15 cellular contexts compared by ENCODE assay signal in genomic region chr19:11173516-11174155, GRCh38. TPM values are rescaled to one million over a fixed set of nuclear protein-coding genes. Genes with fewer than 3 reads are reported as not detected.
DNase-seq lines count a peak whose midpoint lies in the region; ATAC-seq, FAIRE-seq and TF ChIP-seq lines count a peak whose summit lies in the region.
"Had no signal": no experiment of that assay in that cellular context is flagged by ENCODE, and none has a peak within 500 bp of the region (broad histone marks: within the 10 kb centered on the region; RNA-seq: fewer than 3 reads in every experiment).

No MANE protein-coding gene starts in this region.

- DNase-seq in HepG2 (ENCODE audit: low spot score) (no peak), right lobe of liver (no peak), esophagus squamous epithelium (lab: John Stamatoyannopoulos, UW) (no peak), NCI-H2107 (lab: John Stamatoyannopoulos, UW) (no peak), NCI-H1694 (lab: John Stamatoyannopoulos, UW) (no peak), NCI-H524 treated with DMSO at 0.1 percent for 48 hours (lab: John Stamatoyannopoulos, UW) (no peak), GM13976 (ENCODE audit: low spot score) (no peak)
- DNase-seq: AML-193; CD8-positive, alpha-beta memory T cell; DMS53; GF-D8 had no signal

- in situ Hi-C loops in HepG2 (cut with HindIII; ENCODE audit: extremely low pct_ligation_motif_present, low pct_unique_long_range_greater_than_20kb), result no loop called here
- in situ Hi-C loops in GM13976 (cut with MboI; ENCODE audit: low sequenced_read_pairs, unreplicated experiment), result no loop called here

- WGBS in HepG2 (ENCODE audit: low lambda C conversion rate), result 98% methylated on average over 6 of the region's 8 CpGs
- WGBS in right lobe of liver (ENCODE audit: insufficient coverage, low coverage, low lambda C conversion rate, missing lambda C conversion rate), result 87% methylated on average over 4 of the region's 8 CpGs
- whole genome bisulfite sequencing in esophagus squamous epithelium, 2 donors, result 73 to 93% methylated on average over 5 to 7 of the region's 8 CpGs

- peaks cover 4 to 22% of the 10 kb centered on the region in 2 experiments; a peak in 3 of 5 replicates for H3K36me3 ChIP-seq in HepG2 (replicated peaks in 1 of 2; ENCODE audit: control insufficient read depth in 1 of 2, insufficient read depth in 2 of 2, low read length in 2 of 2)
- H3K36me3 ChIP-seq in right lobe of liver, result peaks cover 0 to 57% (median 23%) of the 10 kb centered on the region in 4 donors
- peaks cover 17 to 95% (median 23%) of the 10 kb centered on the region in 3 donors for H3K36me3 ChIP-seq in esophagus squamous epithelium
- H3K36me3 ChIP-seq in stomach smooth muscle (ENCODE audit: control insufficient read depth in 2 of 2, insufficient read depth in 2 of 2, low read length in 2 of 2), result peaks cover 70 to 75% of the 10 kb centered on the region in 2 donors

- no TSS peak for BruUV-seq in HepG2 (replicated peaks; lab: Mats Ljungman, UMichigan)

- H3K4me1 ChIP-seq in HepG2 (ENCODE audit: insufficient read depth, low read length) (no peaks in the 10 kb centered on the region), right lobe of liver (peaks cover 0 to 25% (median 6%) of the 10 kb centered on the region in 4 donors), esophagus squamous epithelium (peaks cover 0 to 26% (median 3%) of the 10 kb centered on the region in 3 donors), stomach smooth muscle (ENCODE audit: control insufficient read depth, insufficient read depth, low read length) (peaks cover 19% of the 10 kb centered on the region)

- FAIRE-seq in HepG2 (lab: Jason Lieb, UNC), result no peak

- TF ChIP-seq POLR2A in HepG2 (IDR thresholded peaks at IDR 0.05; ENCODE audit: insufficient read depth in 1 of 2, low read depth in 2 of 2, low read length in 2 of 2), result no peak
- no peak for TF ChIP-seq POLR2A in right lobe of liver (IDR thresholded peaks at IDR 0.05)
- no peak for TF ChIP-seq POLR2A in esophagus squamous epithelium (IDR thresholded peaks at IDR 0.05)

- H3K4me2 ChIP-seq in HepG2 (ENCODE audit: low read depth, low read length), result no peak overlapping the region
- H3K4me2 ChIP-seq: BLaER1, GM23338 had no signal

- H2AFZ ChIP-seq in HepG2 (ENCODE audit: low read length), result no peak overlapping the region
- H2AFZ ChIP-seq: GM23338 had no signal

- TF ChIP-seq CTCF in HepG2 (CRISPR knock-in tag; IDR thresholded peaks at IDR 0.05), result no peak
- TF ChIP-seq CTCF in right lobe of liver (IDR thresholded peaks at IDR 0.05), result no peak
- TF ChIP-seq CTCF in esophagus squamous epithelium (IDR thresholded peaks at IDR 0.05), result no peak
- no peak for TF ChIP-seq CTCF in GM13976 (IDR thresholded peaks at IDR 0.05; ENCODE audit: borderline replicate concordance, control extremely low read depth, extremely low read depth, insufficient read depth, missing control alignments)

- H3K27ac ChIP-seq in HepG2 (ENCODE audit: extremely low read length, insufficient read depth, low read length), result no peak overlapping the region
- no peak overlapping the region for H3K27ac ChIP-seq in right lobe of liver
- H3K27ac ChIP-seq in esophagus squamous epithelium, result peak overlapping the region in 3 of 4 donors; percentile 9 to 46 (median 35)
- H3K27ac ChIP-seq in stomach smooth muscle (ENCODE audit: low read length), result peak overlapping the region; percentile 49
- H3K27ac ChIP-seq: 22Rv1, BLaER1 had no signal

- CTCF ChIA-PET in HepG2 (lab: Yijun Ruan, JAX; ENCODE audit: low intra/inter-chr PET ratio, low total read pairs), result no interaction called here

- H3K9me3 ChIP-seq in HepG2 (ENCODE audit: low read length) (no peaks in the 10 kb centered on the region), right lobe of liver (no peaks in the 10 kb centered on the region), esophagus squamous epithelium (no peaks in the 10 kb centered on the region), stomach smooth muscle (ENCODE audit: control insufficient read depth in 2 of 2, low read length in 2 of 2) (no peaks in the 10 kb centered on the region)
- H3K9me3 ChIP-seq: BLaER1 had no signal

- H3K27me3 ChIP-seq in HepG2 (ENCODE audit: control insufficient read depth in 1 of 2, insufficient read depth in 2 of 2, low read length in 2 of 2) (no peaks in the 10 kb centered on the region), right lobe of liver (no peaks in the 10 kb centered on the region), esophagus squamous epithelium (no peaks in the 10 kb centered on the region), stomach smooth muscle (ENCODE audit: control insufficient read depth in 1 of 2, insufficient read depth in 2 of 2, low read length in 2 of 2) (no peaks in the 10 kb centered on the region)
- H3K27me3 ChIP-seq: BLaER1 had no signal

- H3K4me3 ChIP-seq in HepG2 (replicated peaks in 1 of 3; ENCODE audit: insufficient read depth in 1 of 3, low read depth in 2 of 3, low read length in 3 of 3), result no peak overlapping the region
- H3K4me3 ChIP-seq in right lobe of liver, result no peak overlapping the region
- H3K4me3 ChIP-seq in esophagus squamous epithelium, result no peak overlapping the region
- no peak overlapping the region for H3K4me3 ChIP-seq in stomach smooth muscle (ENCODE audit: low read length in 2 of 2)
- H3K4me3 ChIP-seq: BLaER1, GM23338 had no signal

- intact Hi-C loops in HepG2 (cut with micrococcal nuclease; ENCODE audit: unreplicated experiment) (no loop called here), right lobe of liver (cut with DNase I) (no loop called here), esophagus squamous epithelium (cut with DNase I) (no loop called here)

- no peak for ATAC-seq in HepG2
- no peak for ATAC-seq in right lobe of liver
- ATAC-seq: GM23338 had no signal

- TF ChIP-seq EP300 in HepG2 (IDR thresholded peaks at IDR 0.05; ENCODE audit: low read depth in 2 of 2, low read length in 2 of 2) (no peak), HepG2 (CRISPR knock-in tag; IDR thresholded peaks at IDR 0.05; ENCODE audit: borderline replicate concordance) (no peak)

- no peaks in the 10 kb centered on the region for H4K20me1 ChIP-seq in HepG2 (ENCODE audit: insufficient read depth, low read length)
- H4K20me1 ChIP-seq: BLaER1 had no signal

- TF ChIP-seq RAD21 in HepG2 (CRISPR knock-in tag; IDR thresholded peaks at IDR 0.05), result no peak

- H3K79me2 ChIP-seq in HepG2 (ENCODE audit: insufficient read depth, low read length), result no peaks in the 10 kb centered on the region

- POLR2A ChIA-PET in HepG2 (lab: Yijun Ruan, JAX), result no interaction called here

- H3K9ac ChIP-seq in HepG2 (ENCODE audit: insufficient read depth, low read depth, low read length) (no peak overlapping the region), stomach smooth muscle (ENCODE audit: low read length in 2 of 2) (no peak overlapping the region)
- H3K9ac ChIP-seq: BLaER1 had no signal

RNA-seq across cellular contexts. Expression of gene SPC24, which starts 18.1 kb away (rescaled TPM):
- total RNA-seq in HepG2 (2016; rRNA removed; fragmentation: Illumina TruSeq; extraction: Trizol) (46.2 and 63.2 TPM in 2 replicates), right lobe of liver (1 to 10 TPM in 5 of 6 experiments, under 1 TPM in 1; 0.90 to 3.8 (median 2.2) TPM), esophagus squamous epithelium (10 to 100 TPM in 1 of 4 donors, 1 to 10 TPM in 3; 2.9 to 10.9 (median 6.3) TPM)
- total RNA-seq in HepG2 (2016; cell fraction: cytosol; rRNA removed; fragmentation: Illumina TruSeq; extraction: Trizol; ENCODE audit: low read depth), result 7.6 and 7.9 TPM in 2 replicates
- total RNA-seq in HepG2 (2016; cell fraction: insoluble cytoplasmic fraction; rRNA removed; fragmentation: Illumina TruSeq; extraction: Trizol), result 47.6 and 55.0 TPM in 2 replicates
- total RNA-seq in HepG2 (2016; cell fraction: membrane; rRNA removed; fragmentation: Illumina TruSeq; extraction: Trizol), result 21.9 and 24.3 TPM in 2 replicates
- total RNA-seq in HepG2 (2016; cell fraction: nucleus; rRNA removed; fragmentation: Illumina TruSeq; extraction: Trizol), result 24.3 and 25.4 TPM in 2 replicates
- polyA plus RNA-seq in HepG2 (2011; rRNA removed), result 8.8 and 10.0 TPM in 2 replicates
- polyA plus RNA-seq in HepG2 (2011; cell fraction: cytosol; rRNA removed), result 6.3 and 10.5 TPM in 2 replicates
- 10.2 and 12.2 TPM in 2 replicates for polyA plus RNA-seq in HepG2 (2011; cell fraction: nucleus; rRNA removed)
- 3.9 and 8.5 TPM in 2 replicates for polyA plus RNA-seq in HepG2 (2012)
- 3.0 and 3.9 TPM in 2 replicates for polyA plus RNA-seq in HepG2 (2016; cell fraction: cytosol; fragmentation: Illumina TruSeq; extraction: Trizol; ENCODE audit: low read depth)
- 26.0 and 27.0 TPM in 2 replicates for polyA plus RNA-seq in HepG2 (2016; cell fraction: insoluble cytoplasmic fraction; fragmentation: Illumina TruSeq; extraction: Trizol; ENCODE audit: low read depth)
- polyA plus RNA-seq in HepG2 (2016; cell fraction: membrane; fragmentation: Illumina TruSeq; extraction: Trizol; ENCODE audit: low read depth), result 7.2 and 8.5 TPM in 2 replicates
- 31.6 and 34.4 TPM in 2 replicates for polyA plus RNA-seq in HepG2 (2016; cell fraction: nucleus; fragmentation: Illumina TruSeq; extraction: Trizol; ENCODE audit: insufficient read depth, low read depth)
- polyA minus RNA-seq in HepG2 (2011; rRNA and poly(A)+ RNA removed; ENCODE audit: low replicate concordance), result 27.2 and 131 TPM in 2 replicates
- 11.4 and 21.7 TPM in 2 replicates for polyA minus RNA-seq in HepG2 (2011; cell fraction: cytosol; rRNA and poly(A)+ RNA removed)
- 8.6 and 9.8 TPM in 2 replicates for polyA minus RNA-seq in HepG2 (2011; cell fraction: nucleus; rRNA and poly(A)+ RNA removed)
- polyA plus RNA-seq: CD8-positive, alpha-beta memory T cell had no signal

RNA-seq across cellular contexts. Expression of gene KANK2, which starts 23.7 kb away (rescaled TPM):
- total RNA-seq in HepG2 (2016; rRNA removed; fragmentation: Illumina TruSeq; extraction: Trizol) (11.0 and 12.9 TPM in 2 replicates), right lobe of liver (10 to 100 TPM; 36.3 to 65.4 (median 50.4) TPM), esophagus squamous epithelium (100 to 1,000 TPM in 1 of 4 donors, 10 to 100 TPM in 3; 29.3 to 287 (median 57.1) TPM)
- total RNA-seq in HepG2 (2016; cell fraction: cytosol; rRNA removed; fragmentation: Illumina TruSeq; extraction: Trizol; ENCODE audit: low read depth), result 1.5 TPM in 2 replicates
- 10.8 and 16.5 TPM in 2 replicates for total RNA-seq in HepG2 (2016; cell fraction: insoluble cytoplasmic fraction; rRNA removed; fragmentation: Illumina TruSeq; extraction: Trizol)
- total RNA-seq in HepG2 (2016; cell fraction: membrane; rRNA removed; fragmentation: Illumina TruSeq; extraction: Trizol), result 6.2 TPM in 2 replicates
- total RNA-seq in HepG2 (2016; cell fraction: nucleus; rRNA removed; fragmentation: Illumina TruSeq; extraction: Trizol), result 12.8 and 13.5 TPM in 2 replicates
- 5.7 and 6.8 TPM in 2 replicates for polyA plus RNA-seq in HepG2 (2011; rRNA removed)
- polyA plus RNA-seq in HepG2 (2011; cell fraction: cytosol; rRNA removed), result 4.3 and 5.1 TPM in 2 replicates
- polyA plus RNA-seq in HepG2 (2011; cell fraction: nucleus; rRNA removed), result 21.5 and 24.8 TPM in 2 replicates
- 7.1 and 11.3 TPM in 2 replicates for polyA plus RNA-seq in HepG2 (2012)
- 0.79 and 1.2 TPM in 2 replicates for polyA plus RNA-seq in HepG2 (2016; cell fraction: cytosol; fragmentation: Illumina TruSeq; extraction: Trizol; ENCODE audit: low read depth)
- polyA plus RNA-seq in HepG2 (2016; cell fraction: insoluble cytoplasmic fraction; fragmentation: Illumina TruSeq; extraction: Trizol; ENCODE audit: low read depth), result 8.4 and 13.7 TPM in 2 replicates
- 2.9 and 3.9 TPM in 2 replicates for polyA plus RNA-seq in HepG2 (2016; cell fraction: membrane; fragmentation: Illumina TruSeq; extraction: Trizol; ENCODE audit: low read depth)
- 27.2 and 28.0 TPM in 2 replicates for polyA plus RNA-seq in HepG2 (2016; cell fraction: nucleus; fragmentation: Illumina TruSeq; extraction: Trizol; ENCODE audit: insufficient read depth, low read depth)
- polyA minus RNA-seq in HepG2 (2011; rRNA and poly(A)+ RNA removed; ENCODE audit: low replicate concordance), result 25.5 and 78.0 TPM in 2 replicates
- polyA minus RNA-seq in HepG2 (2011; cell fraction: cytosol; rRNA and poly(A)+ RNA removed), result 8.5 and 9.8 TPM in 2 replicates
- polyA minus RNA-seq in HepG2 (2011; cell fraction: nucleus; rRNA and poly(A)+ RNA removed), result 5.2 and 9.0 TPM in 2 replicates

Comparison
In these comparisons a context has a peak if more than half of its experiments do, and no peak if none do; other contexts are left out.
1. H3K27ac ChIP-seq: peak in esophagus squamous epithelium (3 of 4) and stomach smooth muscle (single experiment); none in HepG2 (single experiment) and right lobe of liver (0 of 3).